23 cellular contexts compared by ENCODE assay signal in the genomic region with DNA sequence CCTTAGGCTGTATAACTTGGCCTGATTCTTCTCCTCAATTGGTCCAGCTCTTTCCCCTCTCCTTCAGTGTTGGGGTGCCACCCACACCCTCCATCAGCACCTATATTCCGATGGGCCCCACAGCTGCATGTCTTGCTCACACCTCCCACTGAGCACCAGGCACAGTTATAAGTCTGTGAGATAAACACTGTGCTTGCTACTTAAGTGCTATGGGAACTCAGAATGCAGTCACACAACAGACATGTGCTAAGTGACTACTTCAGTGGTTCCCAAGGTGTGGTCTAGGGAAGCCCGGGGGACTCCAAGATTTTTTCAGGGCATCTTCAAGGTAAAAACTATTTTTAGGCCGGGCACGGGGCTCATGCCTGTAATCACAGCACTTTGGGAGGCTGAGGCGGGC. TPM values are rescaled to one million over a fixed set of nuclear protein-coding genes. Genes with fewer than 3 reads are reported as not detected.
DNase-seq lines count a peak whose midpoint lies in the region; ATAC-seq and TF ChIP-seq lines count a peak whose summit lies in the region.
"Had no signal": no experiment of that assay in that cellular context is flagged by ENCODE, and none has a peak within 500 bp of the region (broad histone marks: within the 10 kb centered on the region; RNA-seq: fewer than 3 reads in every experiment).

No MANE protein-coding gene starts in this region.

- no peaks in the 10 kb centered on the region for H3K36me3 ChIP-seq in BE2C
- H3K36me3 ChIP-seq: ascending aorta, gastrocnemius medialis, thoracic aorta had no signal

- H3K27me3 Mint-ChIP-seq in activated naive CD4-positive, alpha-beta T cell treated with anti-CD3 and anti-CD28 coated beads, Interleukin-2, amount 50 U/mL, for 24 hours, result no peaks in the 10 kb centered on the region
- no peaks in the 10 kb centered on the region for H3K27me3 Mint-ChIP-seq in activated naive CD4-positive, alpha-beta T cell treated with anti-CD3 and anti-CD28 coated beads for 36 hours (ENCODE audit: low read depth)
- peaks cover 2% of the 10 kb centered on the region for H3K27me3 Mint-ChIP-seq in IgD-negative memory B cell
- no peaks in the 10 kb centered on the region for H3K27me3 Mint-ChIP-seq in activated naive CD8-positive, alpha-beta T cell
- no peaks in the 10 kb centered on the region for H3K27me3 Mint-ChIP-seq in stimulated activated naive B cell treated with anti-CD40 and anti-IgM and Interleukin-4, amounts not matched to agents 10 μg/mL and 1 μg/mL and 100 μg/mL, for 72 hours
- H3K27me3 Mint-ChIP-seq: naive thymus-derived CD4-positive, alpha-beta T cell had no signal

- H3K27me3 ChIP-seq in BE2C, result no peaks in the 10 kb centered on the region
- H3K27me3 ChIP-seq: ascending aorta, gastrocnemius medialis, hepatocyte had no signal

- no peak overlapping the region for H3K4me3 ChIP-seq in BE2C (ENCODE audit: low read depth, low read length)
- H3K4me3 ChIP-seq: ascending aorta, gastrocnemius medialis, hepatocyte, skin epidermis, thoracic aorta had no signal

- TF ChIP-seq CTCF in BE2C (IDR thresholded peaks at IDR 0.05; ENCODE audit: low read depth, low read length), result no peak

- no peaks in the 10 kb centered on the region for H3K9me3 Mint-ChIP-seq in activated naive CD4-positive, alpha-beta T cell treated with anti-CD3 and anti-CD28 coated beads, Interleukin-2, amount 50 U/mL, for 24 hours
- no peaks in the 10 kb centered on the region for H3K9me3 Mint-ChIP-seq in activated naive CD4-positive, alpha-beta T cell treated with anti-CD3 and anti-CD28 coated beads for 36 hours
- no peaks in the 10 kb centered on the region for H3K9me3 Mint-ChIP-seq in IgD-negative memory B cell
- H3K9me3 Mint-ChIP-seq in activated naive CD8-positive, alpha-beta T cell (ENCODE audit: low read depth), result no peaks in the 10 kb centered on the region
- peaks cover 0 to 3% of the 10 kb centered on the region in 2 donors for H3K9me3 Mint-ChIP-seq in stimulated activated naive B cell treated with anti-CD40 and anti-IgM and Interleukin-4, amounts not matched to agents 10 μg/mL and 1 μg/mL and 100 μg/mL, for 72 hours
- H3K9me3 Mint-ChIP-seq: naive thymus-derived CD4-positive, alpha-beta T cell had no signal

- CTCF ChIA-PET in activated naive CD4-positive, alpha-beta T cell treated with anti-CD3 and anti-CD28 coated beads for 36 hours (lab: Charles Lee), result no interaction called here

- intact Hi-C loops in activated naive CD4-positive, alpha-beta T cell treated with anti-CD3 and anti-CD28 coated beads for 36 hours (cut with micrococcal nuclease), result no loop called here

- no peak for DNase-seq in activated naive CD4-positive, alpha-beta T cell treated with anti-CD3 and anti-CD28 coated beads for 36 hours
- DNase-seq in stimulated activated naive B cell treated with anti-CD40 and anti-IgM and Interleukin-4, amounts not matched to agents 10 μg/mL and 1 μg/mL and 100 μg/mL, for 72 hours, result no peak
- DNase-seq in SK-N-DZ (ENCODE audit: low spot score), result no peak
- DNase-seq in BE2C, result no peak
- DNase-seq: activated CD4-positive, alpha-beta T cell treated with anti-CD3 and anti-CD28 coated beads, Interleukin-2, amount 50 U/mL, for 1 hour; activated naive CD4-positive, alpha-beta T cell treated with Interleukin-2 at 50 U/mL for 16 hours; dermis blood vessel endothelial cell; gastrocnemius medialis; left colon; naive thymus-derived CD4-positive, alpha-beta T cell; NCI-H146; NCI-H510A treated with DMSO at 0.1 percent for 48 hours; NK-92 treated with Interleukin-12 subunit alpha and Interleukin-12 subunit beta, amount 100 ng/mL, for 24 hours; stimulated activated CD4-positive, alpha-beta T cell treated with anti-CD3 and anti-CD28 coated beads, Interleukin-2, amount 100 ng/mL, for 24 hours had no signal

- H3K9me3 ChIP-seq in BE2C, result no peaks in the 10 kb centered on the region
- H3K9me3 ChIP-seq: ascending aorta, gastrocnemius medialis, thoracic aorta had no signal

- no peak for ATAC-seq in stimulated activated naive B cell treated with anti-CD40 and anti-IgM and Interleukin-4, amounts not matched to agents 10 μg/mL and 1 μg/mL and 100 μg/mL, for 72 hours (replicated peaks)
- ATAC-seq in HG02884 (IDR thresholded peaks at IDR 0.05; ENCODE audit: unreplicated experiment), result no peak
- ATAC-seq: gastrocnemius medialis; left colon; naive thymus-derived CD4-positive, alpha-beta T cell had no signal

- peaks cover 10% of the 10 kb centered on the region for H3K36me3 Mint-ChIP-seq in activated naive CD4-positive, alpha-beta T cell treated with anti-CD3 and anti-CD28 coated beads, Interleukin-2, amount 50 U/mL, for 24 hours
- peaks cover 69% of the 10 kb centered on the region for H3K36me3 Mint-ChIP-seq in activated naive CD4-positive, alpha-beta T cell treated with anti-CD3 and anti-CD28 coated beads for 36 hours (ENCODE audit: low read depth)
- H3K36me3 Mint-ChIP-seq in IgD-negative memory B cell, result peaks cover 16% of the 10 kb centered on the region
- H3K36me3 Mint-ChIP-seq in activated naive CD8-positive, alpha-beta T cell, result peaks cover 19% of the 10 kb centered on the region
- peaks cover 32 to 37% of the 10 kb centered on the region in 2 donors for H3K36me3 Mint-ChIP-seq in stimulated activated naive B cell treated with anti-CD40 and anti-IgM and Interleukin-4, amounts not matched to agents 10 μg/mL and 1 μg/mL and 100 μg/mL, for 72 hours

- H3K4me3 Mint-ChIP-seq in activated naive CD4-positive, alpha-beta T cell treated with anti-CD3 and anti-CD28 coated beads, Interleukin-2, amount 50 U/mL, for 24 hours, result peak overlapping the region; percentile 33
- H3K4me3 Mint-ChIP-seq in activated naive CD4-positive, alpha-beta T cell treated with anti-CD3 and anti-CD28 coated beads for 36 hours, result no peak overlapping the region
- H3K4me3 Mint-ChIP-seq in IgD-negative memory B cell, result peak overlapping the region in 3 of 4 donors; percentile 62 to 94 (median 83)
- no peak overlapping the region for H3K4me3 Mint-ChIP-seq in activated naive CD8-positive, alpha-beta T cell
- H3K4me3 Mint-ChIP-seq in stimulated activated naive B cell treated with anti-CD40 and anti-IgM and Interleukin-4, amounts not matched to agents 10 μg/mL and 1 μg/mL and 100 μg/mL, for 72 hours, result peak overlapping the region in 1 of 2 donors; percentile 27
- H3K4me3 Mint-ChIP-seq: CD14-positive monocyte had no signal

- H3K4me1 ChIP-seq in BE2C, result no peaks in the 10 kb centered on the region

- H3K4me1 Mint-ChIP-seq in activated naive CD4-positive, alpha-beta T cell treated with anti-CD3 and anti-CD28 coated beads, Interleukin-2, amount 50 U/mL, for 24 hours, result peaks cover 68% of the 10 kb centered on the region
- peaks cover 66% of the 10 kb centered on the region for H3K4me1 Mint-ChIP-seq in activated naive CD4-positive, alpha-beta T cell treated with anti-CD3 and anti-CD28 coated beads for 36 hours (ENCODE audit: low read depth)
- H3K4me1 Mint-ChIP-seq in IgD-negative memory B cell, result peaks cover 52 to 69% (median 58%) of the 10 kb centered on the region in 3 donors
- H3K4me1 Mint-ChIP-seq in activated naive CD8-positive, alpha-beta T cell (ENCODE audit: low read depth), result peaks cover 72% of the 10 kb centered on the region
- H3K4me1 Mint-ChIP-seq in stimulated activated naive B cell treated with anti-CD40 and anti-IgM and Interleukin-4, amounts not matched to agents 10 μg/mL and 1 μg/mL and 100 μg/mL, for 72 hours, result peaks cover 66 to 95% of the 10 kb centered on the region in 2 donors

- peak overlapping the region; percentile 81 for H3K27ac Mint-ChIP-seq in activated naive CD4-positive, alpha-beta T cell treated with anti-CD3 and anti-CD28 coated beads, Interleukin-2, amount 50 U/mL, for 24 hours
- no peak overlapping the region for H3K27ac Mint-ChIP-seq in activated naive CD4-positive, alpha-beta T cell treated with anti-CD3 and anti-CD28 coated beads for 36 hours
- peak overlapping the region; percentile 54 to 94 (median 56) for H3K27ac Mint-ChIP-seq in IgD-negative memory B cell
- H3K27ac Mint-ChIP-seq in activated naive CD8-positive, alpha-beta T cell, result peak overlapping the region; percentile 35
- peak overlapping the region; percentile 63 for H3K27ac Mint-ChIP-seq in stimulated activated naive B cell treated with anti-CD40 and anti-IgM and Interleukin-4, amounts not matched to agents 10 μg/mL and 1 μg/mL and 100 μg/mL, for 72 hours

RNA-seq across cellular contexts. Expression of a gene that starts 7.3 kb away (rescaled TPM):
- total RNA-seq in activated naive CD4-positive, alpha-beta T cell treated with anti-CD3 and anti-CD28 coated beads for 36 hours, result 10 to 100 TPM; 75.8 to 82.7 TPM
- 8.2 TPM for polyA plus RNA-seq in IgD-negative memory B cell
- polyA plus RNA-seq in SK-N-DZ (2014; cell fraction: cytosol; rRNA removed), result not detected in 2 replicates
- polyA plus RNA-seq in SK-N-DZ (2014; cell fraction: nucleus; rRNA removed), result 0.08 TPM in 1 of 2 replicates, not detected in the other
- polyA plus RNA-seq in BE2C (2012; ENCODE audit: insufficient read depth, insufficient read length, low read depth), result not detected

Comparison
In these comparisons a context has a peak if more than half of its experiments do, and no peak if none do; other contexts are left out.
1. H3K4me3 Mint-ChIP-seq: peak in activated naive CD4-positive, alpha-beta T cell treated with anti-CD3 and anti-CD28 coated beads, Interleukin-2, amount 50 U/mL, for 24 hours (single experiment) and IgD-negative memory B cell (3 of 4); none in activated naive CD4-positive, alpha-beta T cell treated with anti-CD3 and anti-CD28 coated beads for 36 hours (single experiment) and activated naive CD8-positive, alpha-beta T cell (single experiment).